ENCODE assay signal across 1 cellular context in the genomic region with DNA sequence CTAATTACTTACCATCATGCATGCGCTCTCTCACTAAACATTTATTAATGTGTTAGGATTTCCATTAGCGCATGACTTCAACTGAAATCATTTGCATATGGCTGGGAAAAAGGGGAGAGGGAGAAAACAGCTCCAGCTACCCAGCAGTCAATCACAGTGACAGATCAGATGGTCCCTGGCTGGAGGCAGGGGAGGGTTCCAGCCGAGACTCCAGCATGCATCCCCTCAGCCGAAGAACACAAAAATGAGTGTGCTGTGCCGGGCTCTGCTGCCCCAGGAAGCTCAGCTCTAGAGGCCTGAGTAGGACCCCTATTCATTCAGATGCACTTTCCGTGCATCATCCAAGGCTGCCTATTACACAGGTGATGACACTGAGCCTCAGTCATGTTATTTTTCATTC.
A peak's percentile ranks its signal among the peaks of the same experiment; 100 is the strongest.
TF ChIP-seq lines count a peak whose summit lies in the region.

No MANE protein-coding gene starts in this region.

TF ChIP-seq in K562, 482 proteins besides CTCF, POLR2A, EP300 and RAD21:
- no peak for TF ChIP-seq HDAC6 (IDR thresholded peaks at IDR 0.05; ENCODE audit: low read depth, low read length)
- no peak for TF ChIP-seq ZNF75A (CRISPR knock-in tag; IDR thresholded peaks at IDR 0.05)
- TF ChIP-seq, protein P1, sequence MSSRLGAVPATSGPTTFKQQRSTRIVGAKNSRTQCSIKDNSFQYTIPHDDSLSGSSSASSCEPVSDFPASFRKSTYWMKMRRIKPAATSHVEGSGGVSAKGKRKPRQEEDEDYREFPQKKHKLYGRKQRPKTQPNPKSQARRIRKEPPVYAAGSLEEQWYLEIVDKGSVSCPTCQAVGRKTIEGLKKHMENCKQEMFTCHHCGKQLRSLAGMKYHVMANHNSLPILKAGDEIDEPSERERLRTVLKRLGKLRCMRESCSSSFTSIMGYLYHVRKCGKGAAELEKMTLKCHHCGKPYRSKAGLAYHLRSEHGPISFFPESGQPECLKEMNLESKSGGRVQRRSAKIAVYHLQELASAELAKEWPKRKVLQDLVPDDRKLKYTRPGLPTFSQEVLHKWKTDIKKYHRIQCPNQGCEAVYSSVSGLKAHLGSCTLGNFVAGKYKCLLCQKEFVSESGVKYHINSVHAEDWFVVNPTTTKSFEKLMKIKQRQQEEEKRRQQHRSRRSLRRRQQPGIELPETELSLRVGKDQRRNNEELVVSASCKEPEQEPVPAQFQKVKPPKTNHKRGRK (tag; IDR thresholded peaks at IDR 0.05), result no peak
- TF ChIP-seq, protein P2, sequence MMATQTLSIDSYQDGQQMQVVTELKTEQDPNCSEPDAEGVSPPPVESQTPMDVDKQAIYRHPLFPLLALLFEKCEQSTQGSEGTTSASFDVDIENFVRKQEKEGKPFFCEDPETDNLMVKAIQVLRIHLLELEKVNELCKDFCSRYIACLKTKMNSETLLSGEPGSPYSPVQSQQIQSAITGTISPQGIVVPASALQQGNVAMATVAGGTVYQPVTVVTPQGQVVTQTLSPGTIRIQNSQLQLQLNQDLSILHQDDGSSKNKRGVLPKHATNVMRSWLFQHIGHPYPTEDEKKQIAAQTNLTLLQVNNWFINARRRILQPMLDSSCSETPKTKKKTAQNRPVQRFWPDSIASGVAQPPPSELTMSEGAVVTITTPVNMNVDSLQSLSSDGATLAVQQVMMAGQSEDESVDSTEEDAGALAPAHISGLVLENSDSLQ (IDR thresholded peaks at IDR 0.05), result peak; percentile 12; the same call in 1 of the 2 replicates
- TF ChIP-seq KDM2B (CRISPR knock-in tag; IDR thresholded peaks at IDR 0.05), result no peak
- no peak for TF ChIP-seq PHB (CRISPR knock-in tag; IDR thresholded peaks at IDR 0.05)
- no peak for TF ChIP-seq TSC22D4 (tag; IDR thresholded peaks at IDR 0.05)
- no peak for TF ChIP-seq DIDO1 (tag; IDR thresholded peaks at IDR 0.05; ENCODE audit: low read depth)
- TF ChIP-seq ZNF165 (CRISPR knock-in tag; IDR thresholded peaks at IDR 0.05; ENCODE audit: borderline replicate concordance), result no peak
- peak; percentile 5 for TF ChIP-seq MEIS2 (IDR thresholded peaks at IDR 0.05; ENCODE audit: partially characterized antibody)
